ENCODE assay signal across 8 cellular contexts in the genomic region with DNA sequence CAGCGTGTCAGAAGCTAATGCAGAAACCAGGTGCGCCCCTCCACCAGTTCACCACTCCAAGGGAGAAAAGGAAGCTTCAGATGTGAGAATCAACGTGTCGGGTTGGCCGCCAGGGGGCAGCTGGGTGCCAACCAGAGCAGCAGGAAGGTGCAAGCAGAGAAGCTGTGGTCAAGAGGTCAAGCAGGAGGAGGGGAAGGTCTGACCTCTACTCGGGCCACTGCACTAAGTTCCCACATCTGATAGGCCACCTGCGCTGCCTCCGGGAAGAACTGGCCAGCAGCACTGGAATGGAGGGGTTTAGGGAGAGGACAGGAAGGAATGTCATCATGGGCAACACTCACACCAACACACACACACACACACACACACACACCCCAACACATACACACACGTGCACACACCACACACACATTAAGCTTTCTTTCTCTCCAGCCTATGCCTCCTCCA. TPM values are rescaled to one million over a fixed set of nuclear protein-coding genes. Genes with fewer than 3 reads are reported as not detected.
DNase-seq lines count a peak whose midpoint lies in the region; ATAC-seq and TF ChIP-seq lines count a peak whose summit lies in the region.

No MANE protein-coding gene starts in this region.

- peaks cover 74% of the 10 kb centered on the region for H3K4me1 Mint-ChIP-seq in activated naive CD8-positive, alpha-beta T cell treated with anti-CD3 and anti-CD28 coated beads for 36 hours

- H3K9me3 Mint-ChIP-seq in activated naive CD8-positive, alpha-beta T cell treated with anti-CD3 and anti-CD28 coated beads for 36 hours = no peaks in the 10 kb centered on the region

- H3K4me3 Mint-ChIP-seq in activated naive CD8-positive, alpha-beta T cell treated with anti-CD3 and anti-CD28 coated beads for 36 hours = no peak overlapping the region

- WGBS in heart left ventricle, 4 donors = 14 to 19% (median 16%) methylated on average over 9 of the region's 9 CpGs

- H3K27ac Mint-ChIP-seq in activated naive CD8-positive, alpha-beta T cell treated with anti-CD3 and anti-CD28 coated beads for 36 hours = peak overlapping the region; percentile 93

- no peaks in the 10 kb centered on the region for H3K9me3 ChIP-seq in heart left ventricle

- no peak for TF ChIP-seq POLR2A in heart left ventricle (IDR thresholded peaks at IDR 0.05)

- H3K4me3 ChIP-seq in heart left ventricle = no peak overlapping the region

- H3K27me3 ChIP-seq in heart left ventricle = no peaks in the 10 kb centered on the region

- intact Hi-C loops in heart left ventricle (cut with DNase I) = loop anchor here (1.0 to 5.0 kb wide), 7 partner anchors 38 to 116 kb away; no protein-coding TSS in a partner anchor

- H3K36me3 ChIP-seq in heart left ventricle = peaks cover 2 to 98% (median 92%) of the 10 kb centered on the region in 9 donors

- peaks cover 0 to 29% (median 15%) of the 10 kb centered on the region in 12 donors for H3K4me1 ChIP-seq in heart left ventricle

- peaks cover 68% of the 10 kb centered on the region for H3K36me3 Mint-ChIP-seq in activated naive CD8-positive, alpha-beta T cell treated with anti-CD3 and anti-CD28 coated beads for 36 hours

- no peaks in the 10 kb centered on the region for H3K27me3 Mint-ChIP-seq in activated naive CD8-positive, alpha-beta T cell treated with anti-CD3 and anti-CD28 coated beads for 36 hours

- TF ChIP-seq CTCF in heart left ventricle (IDR thresholded peaks at IDR 0.05) = peak; percentile 70 to 86 (median 78)

- ATAC-seq in GM18498 (IDR thresholded peaks at IDR 0.05; ENCODE audit: unreplicated experiment) (peak; percentile 29), heart left ventricle (peak; percentile 30 to 62 (median 56))

- H3K27ac ChIP-seq in heart left ventricle = peak overlapping the region in 1 of 12 donors; percentile 42

- DNase-seq in 8988T (peak; percentile 63), HuH-7 (ENCODE audit: low spot score) (peak; percentile 65), SKM-1 treated with dmso at 0.1 percent for 144 hours (lab: John Stamatoyannopoulos, UW; ENCODE audit: unreplicated experiment) (peak; percentile 38), heart left ventricle (peak; percentile 73 to 87 (median 78)), pulmonary artery endothelial cell (ENCODE audit: low read depth, low spot score) (peak; percentile 26), GOT3 (lab: John Stamatoyannopoulos, UW) (no peak)
- DNase-seq in activated naive CD8-positive, alpha-beta T cell treated with anti-CD3 and anti-CD28 coated beads for 36 hours = peak; percentile 63

RNA-seq across cellular contexts. Expression of a gene that starts 31.4 kb away (rescaled TPM):
- 100 to 1,000 TPM; 407 to 417 TPM for total RNA-seq in activated naive CD8-positive, alpha-beta T cell treated with anti-CD3 and anti-CD28 coated beads for 36 hours
- 100 to 1,000 TPM; 179 to 287 (median 220) TPM for total RNA-seq in heart left ventricle
- 100 to 1,000 TPM; 171 to 202 TPM for polyA plus RNA-seq in heart left ventricle
- total RNA-seq in pulmonary artery endothelial cell = 329 and 410 TPM in 2 replicates

RNA-seq across cellular contexts. Expression of a gene that starts 45.4 kb away (rescaled TPM):
- total RNA-seq in activated naive CD8-positive, alpha-beta T cell treated with anti-CD3 and anti-CD28 coated beads for 36 hours = 100 to 1,000 TPM; 185 to 189 TPM
- total RNA-seq in heart left ventricle = 100 to 1,000 TPM in 8 of 9 donors, 10 to 100 TPM in 1; 86.0 to 180 (median 122) TPM
- polyA plus RNA-seq in heart left ventricle = 10 to 100 TPM; 97.1 to 97.6 TPM
- 87.9 and 93.7 TPM in 2 replicates for total RNA-seq in pulmonary artery endothelial cell
